ENCODE assay signal across 5 cellular contexts in the genomic region with DNA sequence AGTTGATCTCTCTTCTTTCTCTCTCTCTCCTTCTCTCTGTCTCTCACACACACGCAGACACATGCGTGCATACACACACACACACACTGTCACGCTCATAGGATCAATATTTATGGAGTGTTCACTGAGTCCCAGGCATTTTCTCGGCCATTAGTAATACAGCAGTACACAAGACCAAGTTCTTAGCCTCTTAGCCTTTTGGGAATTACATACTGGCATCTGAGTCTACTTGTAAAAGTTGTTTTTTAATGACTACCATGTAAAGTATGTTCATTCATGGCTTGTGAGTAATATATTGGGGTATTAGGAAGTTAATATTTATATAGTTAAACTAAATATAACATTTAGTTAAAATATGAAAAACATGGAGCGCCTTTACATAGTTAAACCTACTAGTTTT.
A peak's percentile ranks its signal among the peaks of the same experiment; 100 is the strongest.
DNase-seq lines count a peak whose midpoint lies in the region; ATAC-seq and TF ChIP-seq lines count a peak whose summit lies in the region.
"Not testable (repeated sequence)": the region's sequence is repeated elsewhere in the genome, so short reads cannot be mapped to it uniquely, and the experiment has no call there.

No MANE protein-coding gene starts in this region.

- not testable (repeated sequence) for H3K4me2 ChIP-seq in IMR-90 (ENCODE audit: low read depth, low read length)

- not testable (repeated sequence) for H2BK20ac ChIP-seq in IMR-90 (ENCODE audit: low read depth, low read length)

- POLR2A ChIA-PET in IMR-90 (lab: Charles Lee; ENCODE audit: unreplicated experiment), result not testable (repeated sequence)

- not testable (repeated sequence) for H3K9me1 ChIP-seq in IMR-90 (ENCODE audit: insufficient read depth, low read length)

- no CpG with 5 or more reads among the region's 5 CpGs for WGBS in IMR-90 (ENCODE audit: extremely low coverage in 2 of 2, insufficient read length in 1 of 2), 2 experiments

- TF ChIP-seq CTCF in HFFc6 (IDR thresholded peaks at IDR 0.05); IMR-90 (conservative IDR thresholded peaks at IDR 0.05; ENCODE audit: low read depth, low read length); brain microvascular endothelial cell (IDR thresholded peaks at IDR 0.05; ENCODE audit: low read depth, low read length, missing control alignments); chondrocyte (IDR thresholded peaks at IDR 0.05); osteocyte (IDR thresholded peaks at IDR 0.05): not testable (repeated sequence)

- H2AK9ac ChIP-seq in IMR-90 (replicated peaks; ENCODE audit: low read depth, low read length, poor library complexity), result not testable (repeated sequence)

- CTCF ChIA-PET in IMR-90 (lab: Yijun Ruan, JAX), result not testable (repeated sequence)

- not testable (repeated sequence) for H3K4me1 Mint-ChIP-seq in HFFc6 (ENCODE audit: low read depth); chondrocyte (ENCODE audit: low read depth); osteocyte (ENCODE audit: unreplicated experiment)

- not testable (repeated sequence) for H3K9ac ChIP-seq in IMR-90 (ENCODE audit: low read depth, low read length)

- not testable (repeated sequence) for H4K20me1 ChIP-seq in IMR-90 (ENCODE audit: insufficient read depth, low read length)

- H4K5ac ChIP-seq in IMR-90 (ENCODE audit: low read depth, low read length), result not testable (repeated sequence)

- not testable (repeated sequence) for H3K79me1 ChIP-seq in IMR-90 (ENCODE audit: low read depth in 1 of 2, low read length in 2 of 2)

- not testable (repeated sequence) for BruUV-seq in IMR-90 (replicated peaks; lab: Mats Ljungman, UMichigan)

- not testable (repeated sequence) for H2AK5ac ChIP-seq in IMR-90 (ENCODE audit: low read depth, low read length)

- H2AFZ ChIP-seq in IMR-90 (replicated peaks; ENCODE audit: low read length, poor library complexity), result not testable (repeated sequence)

- not testable (repeated sequence) for H3K27ac ChIP-seq in IMR-90 (ENCODE audit: insufficient read depth, low read length); brain microvascular endothelial cell

- not testable (repeated sequence) for TF ChIP-seq POLR2A in IMR-90 (IDR thresholded peaks at IDR 0.05; ENCODE audit: low read depth, low read length)

- not testable (repeated sequence) for H3K27me3 ChIP-seq in IMR-90 (ENCODE audit: control insufficient read depth, insufficient read depth, low read length); brain microvascular endothelial cell (replicated peaks)

- not testable (repeated sequence) for H4K91ac ChIP-seq in IMR-90 (ENCODE audit: insufficient read depth, low read depth, low read length)

- H2BK15ac ChIP-seq in IMR-90 (ENCODE audit: low read depth, low read length), result not testable (repeated sequence)

- not testable (repeated sequence) for H4K8ac ChIP-seq in IMR-90 (ENCODE audit: low read depth in 2 of 2, low read length in 2 of 2)

- H3K4ac ChIP-seq in IMR-90 (ENCODE audit: low read depth, low read length), result not testable (repeated sequence)

- H2BK120ac ChIP-seq in IMR-90 (ENCODE audit: low read depth, low read length), result not testable (repeated sequence)

- not testable (repeated sequence) for H3K27me3 Mint-ChIP-seq in HFFc6 (ENCODE audit: insufficient read depth); chondrocyte (ENCODE audit: low read depth); osteocyte (ENCODE audit: unreplicated experiment)

- dilution Hi-C loops in IMR-90 (cut with HindIII; ENCODE audit: low sequenced_read_pairs, unreplicated experiment), result not testable (repeated sequence)

- H3K56ac ChIP-seq in IMR-90 (ENCODE audit: extremely low read depth, insufficient read depth, low read length), result not testable (repeated sequence)

- H3K9me3 ChIP-seq in IMR-90 (ENCODE audit: control insufficient read depth, insufficient read depth, low read length), result not testable (repeated sequence)

- intact Hi-C loops in IMR-90 (cut with micrococcal nuclease), result not testable (repeated sequence)

- peak overlapping the region; percentile 8; the same call in 1 of the 2 replicates for H3K27ac Mint-ChIP-seq in HFFc6
- H3K27ac Mint-ChIP-seq in chondrocyte (ENCODE audit: unreplicated experiment), result peak overlapping the region; percentile 78
- H3K27ac Mint-ChIP-seq in osteocyte (ENCODE audit: unreplicated experiment), result peak overlapping the region; percentile 82

- H3K18ac ChIP-seq in IMR-90 (ENCODE audit: low read depth, low read length), result not testable (repeated sequence)

- not testable (repeated sequence) for TF ChIP-seq RAD21 in IMR-90 (IDR thresholded peaks at IDR 0.05; ENCODE audit: low read length)

- peak; percentile 94 for ATAC-seq in IMR-90 (ENCODE audit: low read depth)

- H3K36me3 ChIP-seq in IMR-90 (ENCODE audit: control insufficient read depth, insufficient read depth, low read length); brain microvascular endothelial cell (replicated peaks): not testable (repeated sequence)

- not testable (repeated sequence) for H3K36me3 Mint-ChIP-seq in HFFc6 (ENCODE audit: low read depth); chondrocyte (ENCODE audit: low read depth); osteocyte (ENCODE audit: unreplicated experiment)

- H3K23ac ChIP-seq in IMR-90 (ENCODE audit: low read depth, low read length), result not testable (repeated sequence)

- not testable (repeated sequence) for DNase-seq in HFFc6; IMR-90; chondrocyte (ENCODE audit: low spot score); osteocyte (ENCODE audit: extremely low spot score, unreplicated experiment)
- DNase-seq in brain microvascular endothelial cell, result peak; percentile 3

- not testable (repeated sequence) for H3K14ac ChIP-seq in IMR-90 (replicated peaks; ENCODE audit: low read depth, low read length)

- H3K4me1 ChIP-seq in IMR-90 (ENCODE audit: control insufficient read depth, insufficient read depth, low read length), result not testable (repeated sequence)

- peak overlapping the region; percentile 8; the same call in 1 of the 2 replicates for H3K4me3 Mint-ChIP-seq in HFFc6
- H3K4me3 Mint-ChIP-seq in chondrocyte (ENCODE audit: unreplicated experiment); osteocyte (ENCODE audit: unreplicated experiment): not testable (repeated sequence)

- H2BK5ac ChIP-seq in IMR-90 (ENCODE audit: low read depth, low read length, poor library complexity, severe bottlenecking), result not testable (repeated sequence)

- H3K9me3 Mint-ChIP-seq in HFFc6; chondrocyte (ENCODE audit: low read depth); osteocyte (ENCODE audit: unreplicated experiment): not testable (repeated sequence)

- in situ Hi-C loops in IMR-90 (cut with MboI; ENCODE audit: low sequenced_read_pairs); brain microvascular endothelial cell (cut with HindIII; ENCODE audit: low pct_ligation_motif_present, low sequenced_read_pairs): not testable (repeated sequence)

- not testable (repeated sequence) for H3K4me3 ChIP-seq in IMR-90 (ENCODE audit: insufficient read depth, low read depth, low read length); brain microvascular endothelial cell (ENCODE audit: low read depth, low read length)

Comparison
In these comparisons a context has a peak if more than half of its experiments do, and no peak if none do; other contexts are left out.
1. H3K27ac Mint-ChIP-seq: peak in every context shown above with its lines; median percentile 82 in osteocyte; 78 in chondrocyte; 8 in HFFc6.